Comparison of ENCODE assay signal across 8 cellular contexts in genomic region chr17:58112970-58113631, GRCh38. TPM values are rescaled to one million over a fixed set of nuclear protein-coding genes. Genes with fewer than 3 reads are reported as not detected.
DNase-seq lines count a peak whose midpoint lies in the region; ATAC-seq and TF ChIP-seq lines count a peak whose summit lies in the region.

No MANE protein-coding gene starts in this region.

- H3K4me1 ChIP-seq in HAP-1: no peaks in the 10 kb centered on the region
- no peaks in the 10 kb centered on the region for H3K4me1 ChIP-seq in left lung

- H3K27me3 ChIP-seq in HAP-1 (ENCODE audit: low read depth) (no peaks in the 10 kb centered on the region), left lung (peaks cover 0 to 8% of the 10 kb centered on the region in 2 donors)

- peak; percentile 98 for ATAC-seq in left lung
- ATAC-seq in HG02852 (IDR thresholded peaks at IDR 0.05; ENCODE audit: unreplicated experiment): no peak

- no peak overlapping the region for H3K27ac ChIP-seq in left lung

- peak; percentile 90 to 95 for TF ChIP-seq CTCF in left lung (IDR thresholded peaks at IDR 0.05)

- DNase-seq in AG08396 (ENCODE audit: low spot score): peak; percentile 76
- peak; percentile 64 to 90 for DNase-seq in HAP-1 (ENCODE audit: low spot score in 2 of 2)
- peak; percentile 50 for DNase-seq in NCI-H510A (lab: John Stamatoyannopoulos, UW)
- peak; percentile 76 for DNase-seq in activated CD4-positive, alpha-beta T cell treated with anti-CD3 and anti-CD28 coated beads for 1 hour
- peak; percentile 85 for DNase-seq in cerebellar cortex (ENCODE audit: low spot score)
- DNase-seq in left lung: peak; percentile 65 to 79
- peak; percentile 74 to 88 for DNase-seq in stimulated activated CD4-positive, alpha-beta T cell treated with anti-CD3 and anti-CD28 coated beads, Interleukin-4, amount 100 ng/mL, for 48 hours (ENCODE audit: low read depth in 2 of 2)

- intact Hi-C loops in left lung (cut with DNase I): loop anchor here in 1 of 2 donors (10.0 kb wide), 1 partner anchor 258 kb away; the partner anchor contains the start of gene MRPS23

- H3K4me3 ChIP-seq in HAP-1 (no peak overlapping the region), left lung (no peak overlapping the region)

- H3K9me3 ChIP-seq in HAP-1 (no peaks in the 10 kb centered on the region), left lung (no peaks in the 10 kb centered on the region)

- H3K36me3 ChIP-seq in HAP-1 (replicated peaks) (no peaks in the 10 kb centered on the region), left lung (no peaks in the 10 kb centered on the region)

- in situ Hi-C loops in HAP-1 (cut with MboI; ENCODE audit: low sequenced_read_pairs): loop anchor here (10.0 kb wide), 1 partner anchor 108 kb away; the partner anchor contains the start of gene SRSF1

RNA-seq across cellular contexts. Expression of gene DYNLL2, which starts 29.9 kb away (rescaled TPM):
- 10 to 100 TPM; 36.3 to 38.2 TPM for total RNA-seq in left lung

RNA-seq across cellular contexts. Expression of gene OR4D1, which starts 35.1 kb away (rescaled TPM):
- total RNA-seq in left lung: not detected

RNA-seq across cellular contexts. Expression of gene OR4D2, which starts 53.7 kb away (rescaled TPM):
- total RNA-seq in left lung: not detected
